In genomic region chr19:2887391-2887914, GRCh38 we compare ENCODE assay signal across 9 cellular contexts. TPM values are rescaled to one million over a fixed set of nuclear protein-coding genes. Genes with fewer than 3 reads are reported as not detected.
A peak's percentile ranks its signal among the peaks of the same experiment; 100 is the strongest.
DNase-seq lines count a peak whose midpoint lies in the region; ATAC-seq and TF ChIP-seq lines count a peak whose summit lies in the region.
"Had no signal": no experiment of that assay in that cellular context is flagged by ENCODE, and none has a peak within 500 bp of the region (broad histone marks: within the 10 kb centered on the region; RNA-seq: fewer than 3 reads in every experiment).

No MANE protein-coding gene starts in this region.

- no peaks in the 10 kb centered on the region for H3K27me3 ChIP-seq in CD4-positive, CD25-positive, alpha-beta regulatory T cell (ENCODE audit: control insufficient read depth, insufficient read depth, low read length)
- H3K27me3 ChIP-seq in GM23338 (ENCODE audit: insufficient read depth), result no peaks in the 10 kb centered on the region
- H3K27me3 ChIP-seq in heart right ventricle, result peaks cover 0 to 3% (median 0%) of the 10 kb centered on the region in 7 donors

- 26 to 32% methylated on average over 9 of the region's 9 CpGs for WGBS in heart right ventricle, 2 donors

- H3F3A ChIP-seq in GM23338 (replicated peaks; ENCODE audit: low read depth), result no peaks in the 10 kb centered on the region

- peak overlapping the region; percentile 0; the same call in 1 of the 2 replicates for H2AFZ ChIP-seq in GM23338

- H3K27ac ChIP-seq in CD4-positive, CD25-positive, alpha-beta regulatory T cell (ENCODE audit: insufficient read depth, low read length, poor library complexity, severe bottlenecking), result no peak overlapping the region
- H3K27ac ChIP-seq in GM23338 (ENCODE audit: low read depth) (no peak overlapping the region), heart right ventricle (peak overlapping the region in 1 of 10 donors; percentile 12)

- H3K36me3 Mint-ChIP-seq in CD4-positive, CD25-positive, alpha-beta regulatory T cell, result no peaks in the 10 kb centered on the region
- peaks cover 8% of the 10 kb centered on the region for H3K36me3 Mint-ChIP-seq in GM23338 (ENCODE audit: low read depth)
- H3K36me3 Mint-ChIP-seq in activated B cell treated with CpG ODN at 0.5 μM for 24 hours (ENCODE audit: low read depth), result no peaks in the 10 kb centered on the region

- intact Hi-C loops in activated B cell treated with CpG ODN at 0.5 μM for 24 hours (cut with micrococcal nuclease), result loop anchor here (1.0 to 2.0 kb wide), 5 partner anchors 13 to 276 kb away; partner anchors contain the start of gene ZNF57
- intact Hi-C loops in heart right ventricle (cut with DNase I), result loop anchor here in 5 of 10 donors (5.0 to 10.0 kb wide), 3 partner anchors 57 to 277 kb away; partner anchors contain the start of gene ZNF77 (in 1 of the 5)

- H3K9me2 ChIP-seq in GM23338 (ENCODE audit: insufficient read depth), result 0 out of 2 replicates have a peak, but pooled peaks cover 2% of the 10 kb centered on the region

- peak in 2 of 3 donors; percentile 39 to 55 for DNase-seq in CD4-positive, CD25-positive, alpha-beta regulatory T cell
- DNase-seq in GM23338 (ENCODE audit: low spot score) (peak; percentile 90), NCI-H2171 treated with DMSO at 0.1 percent for 48 hours (lab: John Stamatoyannopoulos, UW) (peak; percentile 71), activated B cell treated with CpG ODN at 0.5 μM for 24 hours (peak; percentile 20), heart right ventricle (no peak), retinal pigment epithelial cell (ENCODE audit: low read depth) (peak; percentile 17)

- TF ChIP-seq CTCF in GM23338 (conservative IDR thresholded peaks at IDR 0.05; ENCODE audit: low read depth in 2 of 2) (peak; percentile 59), activated B cell treated with CpG ODN at 0.5 μM for 24 hours (IDR thresholded peaks at IDR 0.05) (no peak), heart right ventricle (IDR thresholded peaks at IDR 0.05) (peak; percentile 50 to 76 (median 70)), retinal pigment epithelial cell (conservative IDR thresholded peaks at IDR 0.05; ENCODE audit: low read depth, low read length) (peak; percentile 68)

- no peak overlapping the region for H3K4me2 ChIP-seq in GM23338

- H3K36me3 ChIP-seq in CD4-positive, CD25-positive, alpha-beta regulatory T cell (ENCODE audit: control insufficient read depth, insufficient read depth, low read length), result no peaks in the 10 kb centered on the region
- H3K36me3 ChIP-seq in GM23338 (ENCODE audit: insufficient read depth), result no peaks in the 10 kb centered on the region
- H3K36me3 ChIP-seq in heart right ventricle, result no peaks in the 10 kb centered on the region

- H3K27me3 Mint-ChIP-seq in CD4-positive, CD25-positive, alpha-beta regulatory T cell, result no peaks in the 10 kb centered on the region
- H3K27me3 Mint-ChIP-seq in GM23338 (ENCODE audit: insufficient read depth, low read depth, poor library complexity), result peaks cover 3% of the 10 kb centered on the region
- H3K27me3 Mint-ChIP-seq in activated B cell treated with CpG ODN at 0.5 μM for 24 hours, result no peaks in the 10 kb centered on the region

- no peak overlapping the region for H3K4me3 ChIP-seq in CD4-positive, CD25-positive, alpha-beta regulatory T cell (ENCODE audit: low read depth, low read length)
- H3K4me3 ChIP-seq in GM23338 (no peak overlapping the region), heart right ventricle (no peak overlapping the region), retinal pigment epithelial cell (ENCODE audit: low read length) (no peak overlapping the region)

- H3K4me1 ChIP-seq in CD4-positive, CD25-positive, alpha-beta regulatory T cell (ENCODE audit: control insufficient read depth, insufficient read depth, low read length, poor library complexity, severe bottlenecking), result peaks cover 5% of the 10 kb centered on the region
- H3K4me1 ChIP-seq in GM23338 (ENCODE audit: insufficient read depth), result no peaks in the 10 kb centered on the region; the same call in 1 of the 2 replicates
- peaks cover 0 to 10% (median 4%) of the 10 kb centered on the region in 9 donors for H3K4me1 ChIP-seq in heart right ventricle

- H3K9me3 ChIP-seq in CD4-positive, CD25-positive, alpha-beta regulatory T cell (ENCODE audit: control insufficient read depth in 2 of 2, low read length in 2 of 2), result no peaks in the 10 kb centered on the region
- no peaks in the 10 kb centered on the region for H3K9me3 ChIP-seq in heart right ventricle

- H3K4me3 Mint-ChIP-seq in CD4-positive, CD25-positive, alpha-beta regulatory T cell, result no peak overlapping the region
- H3K4me3 Mint-ChIP-seq in GM23338 (no peak overlapping the region), activated B cell treated with CpG ODN at 0.5 μM for 24 hours (peak overlapping the region; percentile 24)

- no peaks in the 10 kb centered on the region for H4K20me1 ChIP-seq in GM23338 (replicated peaks; ENCODE audit: insufficient read depth)

- no peak overlapping the region for H3K27ac Mint-ChIP-seq in CD4-positive, CD25-positive, alpha-beta regulatory T cell
- H3K27ac Mint-ChIP-seq in GM23338 (peak overlapping the region; percentile 98), activated B cell treated with CpG ODN at 0.5 μM for 24 hours (peak overlapping the region; percentile 81)

- H3K79me2 ChIP-seq in GM23338 (replicated peaks; ENCODE audit: insufficient read depth), result no peaks in the 10 kb centered on the region

- H3K4me1 Mint-ChIP-seq in CD4-positive, CD25-positive, alpha-beta regulatory T cell, result peaks cover 0 to 9% (median 3%) of the 10 kb centered on the region in 4 donors
- H3K4me1 Mint-ChIP-seq in GM23338, result peaks cover 2% of the 10 kb centered on the region
- peaks cover 20% of the 10 kb centered on the region for H3K4me1 Mint-ChIP-seq in activated B cell treated with CpG ODN at 0.5 μM for 24 hours

- CTCF ChIA-PET in activated B cell treated with CpG ODN at 0.5 μM for 24 hours (lab: Charles Lee), result interaction anchor here (0.6 to 2.5 kb wide), 9 partner anchors 11 to 239 kb away, joined by 3 to 15 read pairs (median 4); partner anchors contain the start of gene ZNF57

- ATAC-seq in CD4-positive, CD25-positive, alpha-beta regulatory T cell (ENCODE audit: low read depth in 2 of 2), result peak in 1 of 2 donors; percentile 28
- ATAC-seq in GM23338 (peak; percentile 91), activated B cell treated with CpG ODN at 0.5 μM for 24 hours (ENCODE audit: low read depth) (peak; percentile 65), heart right ventricle (peak; percentile 34 to 78 (median 71)), HG03108 (IDR thresholded peaks at IDR 0.05; ENCODE audit: unreplicated experiment) (no peak), HG03469 (IDR thresholded peaks at IDR 0.05; ENCODE audit: unreplicated experiment) (no peak)

- POLR2A ChIA-PET in activated B cell treated with CpG ODN at 0.5 μM for 24 hours (lab: Charles Lee), result interaction anchor here (0.6 to 3.5 kb wide), 5 partner anchors 13 to 239 kb away, joined by 3 to 17 read pairs (median 4); partner anchors contain the start of gene ZNF57

- H3K9me3 Mint-ChIP-seq in CD4-positive, CD25-positive, alpha-beta regulatory T cell, result no peaks in the 10 kb centered on the region
- H3K9me3 Mint-ChIP-seq in GM23338 (peaks cover 73% of the 10 kb centered on the region), activated B cell treated with CpG ODN at 0.5 μM for 24 hours (no peaks in the 10 kb centered on the region)

TF ChIP-seq in GM23338, 12 proteins besides CTCF, POLR2A, EP300 and RAD21:
- no peak for TF ChIP-seq EZH2 (IDR thresholded peaks at IDR 0.05; ENCODE audit: low read depth, unreplicated experiment)

RNA-seq across cellular contexts. Expression of gene ZNF57, which starts 13.3 kb away (rescaled TPM):
- 3.0 TPM for total RNA-seq in CD4-positive, CD25-positive, alpha-beta regulatory T cell
- polyA plus RNA-seq in CD4-positive, CD25-positive, alpha-beta regulatory T cell, result 1 to 10 TPM; 3.2 to 7.6 (median 4.7) TPM
- 7.6 and 10.8 TPM in 2 replicates for total RNA-seq in GM23338 (2014; rRNA removed; shearing (Covaris generic))
- 4.8 and 6.4 TPM in 2 replicates for polyA plus RNA-seq in GM23338 (2016; fragmentation: Nextera tagmentation; extraction: Ambion mirVana)
- 4.6 and 5.3 TPM in 2 replicates for total RNA-seq in activated B cell treated with CpG ODN at 0.5 μM for 24 hours
- 1 to 10 TPM; 1.0 to 5.5 (median 3.0) TPM for total RNA-seq in heart right ventricle
- polyA plus RNA-seq in heart right ventricle, result 1 to 10 TPM; 2.8 to 3.2 TPM

RNA-seq across cellular contexts. Expression of gene ZNF556, which starts 20.3 kb away (rescaled TPM):
- total RNA-seq in CD4-positive, CD25-positive, alpha-beta regulatory T cell, result not detected
- not detected for polyA plus RNA-seq in CD4-positive, CD25-positive, alpha-beta regulatory T cell
- total RNA-seq in GM23338 (2014; rRNA removed; shearing (Covaris generic)), result not detected in 2 replicates
- polyA plus RNA-seq in GM23338 (2016; fragmentation: Nextera tagmentation; extraction: Ambion mirVana) (not detected in 2 replicates), heart right ventricle (under 1 TPM in 1 of 2 donors, not detected in 1; 0.01 TPM)
- total RNA-seq in activated B cell treated with CpG ODN at 0.5 μM for 24 hours (not detected in 2 replicates), heart right ventricle (under 1 TPM in 2 of 10 donors, not detected in 8; 0.03 to 0.04 TPM)
- total RNA-seq: T-helper 2 cell treated with Interferon-gamma antibody and Interleukin-4, amounts not matched to agents 100 ng/mL and 5 ng/mL, for 36 hours had no signal

RNA-seq across cellular contexts. Expression of gene ZNF555, which starts 46.2 kb away (rescaled TPM):
- total RNA-seq in CD4-positive, CD25-positive, alpha-beta regulatory T cell, result 3.0 TPM
- 1 to 10 TPM; 2.0 to 7.3 (median 7.1) TPM for polyA plus RNA-seq in CD4-positive, CD25-positive, alpha-beta regulatory T cell
- total RNA-seq in GM23338 (2014; rRNA removed; shearing (Covaris generic)), result 7.5 and 11.4 TPM in 2 replicates
- polyA plus RNA-seq in GM23338 (2016; fragmentation: Nextera tagmentation; extraction: Ambion mirVana), result 2.9 and 3.5 TPM in 2 replicates
- 7.4 and 8.4 TPM in 2 replicates for total RNA-seq in activated B cell treated with CpG ODN at 0.5 μM for 24 hours
- 10 to 100 TPM in 2 of 10 donors, 1 to 10 TPM in 8; 4.9 to 11.3 (median 8.5) TPM for total RNA-seq in heart right ventricle
- 1 to 10 TPM; 2.6 to 2.9 TPM for polyA plus RNA-seq in heart right ventricle

RNA-seq across cellular contexts. Expression of gene ZNF77, which starts 57.3 kb away (rescaled TPM):
- 2.4 TPM for total RNA-seq in CD4-positive, CD25-positive, alpha-beta regulatory T cell
- 1 to 10 TPM in 3 of 4 donors, under 1 TPM in 1; 0.48 to 3.0 (median 2.3) TPM for polyA plus RNA-seq in CD4-positive, CD25-positive, alpha-beta regulatory T cell
- 4.1 and 4.5 TPM in 2 replicates for total RNA-seq in GM23338 (2014; rRNA removed; shearing (Covaris generic))
- 3.3 and 3.7 TPM in 2 replicates for polyA plus RNA-seq in GM23338 (2016; fragmentation: Nextera tagmentation; extraction: Ambion mirVana)
- 5.2 and 6.7 TPM in 2 replicates for total RNA-seq in activated B cell treated with CpG ODN at 0.5 μM for 24 hours
- 1 to 10 TPM; 1.0 to 2.6 (median 2.3) TPM for total RNA-seq in heart right ventricle
- polyA plus RNA-seq in heart right ventricle, result 1 to 10 TPM; 2.5 to 2.9 TPM

Comparison
In these comparisons a context has a peak if more than half of its experiments do, and no peak if none do; other contexts are left out.
1. ATAC-seq: peak in GM23338 (single experiment), activated B cell treated with CpG ODN at 0.5 μM for 24 hours (single experiment) and heart right ventricle (8 of 8); none in HG03108 (single experiment) and HG03469 (single experiment).
2. DNase-seq: peak in CD4-positive, CD25-positive, alpha-beta regulatory T cell (2 of 3), GM23338 (single experiment), NCI-H2171 treated with DMSO at 0.1 percent for 48 hours (single experiment), activated B cell treated with CpG ODN at 0.5 μM for 24 hours (single experiment) and retinal pigment epithelial cell (single experiment); none in heart right ventricle (0 of 2).
3. H3K27ac Mint-ChIP-seq: peak in GM23338 (single experiment) and activated B cell treated with CpG ODN at 0.5 μM for 24 hours (single experiment); none in CD4-positive, CD25-positive, alpha-beta regulatory T cell (0 of 3).